In genomic region chr6:124633655-124634054, GRCh38 we compare ENCODE assay signal across 34 cellular contexts.
"Had no signal": no experiment of that assay in that cellular context is flagged by ENCODE, and none has a peak within 500 bp of the region (broad histone marks: within the 10 kb centered on the region; RNA-seq: fewer than 3 reads in every experiment).

No MANE protein-coding gene starts in this region.

- H3K36me3 ChIP-seq: MG63 had no signal

- H3K9ac ChIP-seq: KMS-11 had no signal

- DNase-seq: Karpas-422, Kasumi-1, MG63, MM.1S, MV-4-11, NCI-H1048, NCI-H1092, NCI-H1092 treated with DMSO at 0.1 percent for 48 hours, NCI-H1105, NCI-H1105 treated with DMSO at 0.1 percent for 48 hours, NCI-H1417, NCI-H1417 treated with DMSO at 0.1 percent for 48 hours, NCI-H1436, NCI-H1436 treated with DMSO at 0.1 percent for 48 hours, NCI-H146, NCI-H1694, NCI-H1694 treated with DMSO at 0.1 percent for 48 hours, NCI-H187, NCI-H187 treated with DMSO at 0.1 percent for 48 hours, NCI-H1930, NCI-H2029, NCI-H2029 treated with DMSO at 0.1 percent for 48 hours, NCI-H2081, NCI-H2081 treated with DMSO at 0.1 percent for 48 hours, NCI-H2107, NCI-H2171, NCI-H2171 treated with DMSO at 0.1 percent for 48 hours, NCI-H2227 treated with DMSO at 0.1 percent for 48 hours, NCI-H226, NCI-H345, NCI-H446, NCI-H446 treated with DMSO at 0.1 percent for 48 hours, NCI-H510A had no signal

- H3K9me3 ChIP-seq: MG63 had no signal

- H3K27ac ChIP-seq: KMS-11 had no signal

- H3K4me3 ChIP-seq: MG63 had no signal

- H3K27me3 ChIP-seq: MG63 had no signal

- H3K4me2 ChIP-seq: KMS-11 had no signal
